Comparison of ENCODE assay signal across 9 cellular contexts in genomic region chr4:41360911-41361830, GRCh38.
DNase-seq lines count a peak whose midpoint lies in the region; ATAC-seq, FAIRE-seq and TF ChIP-seq lines count a peak whose summit lies in the region.
"Had no signal": no experiment of that assay in that cellular context is flagged by ENCODE, and none has a peak within 500 bp of the region (broad histone marks: within the 10 kb centered on the region; RNA-seq: fewer than 3 reads in every experiment).

No MANE protein-coding gene starts in this region.

- WGBS in A549 (ENCODE audit: missing lambda C conversion rate) = 1% methylated on average over 13 of the region's 67 CpGs
- no CpG with 5 or more reads among the region's 67 CpGs for WGBS in trophoblast cell (ENCODE audit: extremely low coverage, insufficient coverage, insufficient read length)

- peak overlapping the region; percentile 96 to 99 for H3K27ac ChIP-seq in A549
- H3K27ac ChIP-seq in WERI-Rb-1 = peak overlapping the region; percentile 82
- no peak overlapping the region for H3K27ac ChIP-seq in trophoblast cell (ENCODE audit: low read depth, low read length)
- H3K27ac ChIP-seq in OCI-LY7 (ENCODE audit: low read depth, low read length, poor library complexity, severe bottlenecking) = no peak overlapping the region

- no peak overlapping the region for H3K4ac ChIP-seq in trophoblast cell (ENCODE audit: low read depth, low read length)

- H3K4me3 ChIP-seq in A549 = peak overlapping the region; percentile 85
- peak overlapping the region; percentile 86 for H3K4me3 ChIP-seq in WERI-Rb-1 (ENCODE audit: low read depth, low read length)
- H3K4me3 ChIP-seq in trophoblast cell (ENCODE audit: low read depth, low read length) = peak overlapping the region; percentile 84
- no peak overlapping the region for H3K4me3 ChIP-seq in OCI-LY7 (ENCODE audit: low read depth, low read length, poor library complexity, severe bottlenecking)

- H4K91ac ChIP-seq in trophoblast cell (ENCODE audit: low read depth, low read length) = peak overlapping the region; percentile 69

- H2BK12ac ChIP-seq in trophoblast cell (ENCODE audit: low read length) = no peak overlapping the region

- H3K9me2 ChIP-seq in OCI-LY7 (ENCODE audit: insufficient read depth, low read length) = no peaks in the 10 kb centered on the region

- H2AFZ ChIP-seq in trophoblast cell (ENCODE audit: insufficient read depth, low read length, poor library complexity) = peak overlapping the region; percentile 72
- H2AFZ ChIP-seq in OCI-LY7 (ENCODE audit: low read length) = no peak overlapping the region

- H3K4me1 ChIP-seq in A549 (peaks cover 50% of the 10 kb centered on the region), trophoblast cell (ENCODE audit: control insufficient read depth in 1 of 2, insufficient read depth in 2 of 2, low read length in 2 of 2) (peaks cover 11 to 26% of the 10 kb centered on the region in 2 experiments), OCI-LY7 (ENCODE audit: insufficient read depth, low read length, poor library complexity, severe bottlenecking) (no peaks in the 10 kb centered on the region)

- H3K27me3 ChIP-seq in WERI-Rb-1 (ENCODE audit: insufficient read depth, low read depth, severe bottlenecking) (no peaks in the 10 kb centered on the region), trophoblast cell (ENCODE audit: insufficient read depth, low read length) (peaks cover 9% of the 10 kb centered on the region)

- BruUV-seq in OCI-LY7 (replicated peaks; lab: Mats Ljungman, UMichigan) = no TSS peak

- no peak for TF ChIP-seq RAD21 in A549 (conservative IDR thresholded peaks at IDR 0.05 in 1 of 2, IDR thresholded peaks at IDR 0.05 in 1 of 2)

- TF ChIP-seq POLR2A in A549 (IDR thresholded peaks at IDR 0.05; ENCODE audit: low read length) = no peak; the same call in 1 of the 2 replicates

- H3K9me3 Mint-ChIP-seq in HFFc6 = no peaks in the 10 kb centered on the region

- peak overlapping the region; percentile 91; the same call in 1 of the 2 replicates for H3K27ac Mint-ChIP-seq in HFFc6

- FAIRE-seq in A549 (lab: Jason Lieb, UNC) = no peak
- FAIRE-seq: GM18507 had no signal

- H3K36me3 ChIP-seq in WERI-Rb-1 (no peaks in the 10 kb centered on the region), trophoblast cell (ENCODE audit: control insufficient read depth in 1 of 2, insufficient read depth in 2 of 2, low read length in 2 of 2) (no peaks in the 10 kb centered on the region), OCI-LY7 (ENCODE audit: insufficient read depth, low read length) (no peaks in the 10 kb centered on the region)

- H3K79me2 ChIP-seq in trophoblast cell (ENCODE audit: control insufficient read depth, insufficient read depth, low read length, poor library complexity) (peaks cover 2% of the 10 kb centered on the region), OCI-LY7 (ENCODE audit: insufficient read depth, low read depth, low read length) (no peaks in the 10 kb centered on the region)

- H4K20me1 ChIP-seq in OCI-LY7 (ENCODE audit: insufficient read depth, low read length) = no peaks in the 10 kb centered on the region

- H3K79me1 ChIP-seq in trophoblast cell (ENCODE audit: low read length) = peaks cover 5% of the 10 kb centered on the region

- peak overlapping the region; percentile 8 for H4K8ac ChIP-seq in trophoblast cell (ENCODE audit: low read depth, low read length)

- peak; percentile 41 to 44 for ATAC-seq in A549
- peak; percentile 53 to 58 for ATAC-seq in left cardiac atrium
- no peak for ATAC-seq in HG02852 (IDR thresholded peaks at IDR 0.05; ENCODE audit: unreplicated experiment)

- no peak overlapping the region for H2BK5ac ChIP-seq in trophoblast cell (ENCODE audit: low read depth, low read length, poor library complexity)

- H3K9ac ChIP-seq in trophoblast cell (ENCODE audit: low read length) = peak overlapping the region; percentile 68

- DNase-seq in A549 (ENCODE audit: low read depth in 1 of 2, low spot score in 1 of 2) (peak in 1 of 2 experiments; percentile 43), HFFc6 (no peak), WERI-Rb-1 (peak; percentile 58), left cardiac atrium (peak; percentile 48), trophoblast cell (peak in 1 of 2 donors; percentile 52), NCI-H2107 treated with DMSO at 0.1 percent for 48 hours (lab: John Stamatoyannopoulos, UW; ENCODE audit: unreplicated experiment) (no peak), OCI-LY7 (ENCODE audit: low spot score) (no peak)

- TF ChIP-seq EP300 in A549 (IDR thresholded peaks at IDR 0.05) = no peak

- H3K4me3 Mint-ChIP-seq in HFFc6 = peak overlapping the region; percentile 87

- H3K23ac ChIP-seq in trophoblast cell (ENCODE audit: low read length) = no peak overlapping the region

- H2AK5ac ChIP-seq in trophoblast cell (ENCODE audit: low read length) = no peak overlapping the region

- H3K36me3 Mint-ChIP-seq in HFFc6 (ENCODE audit: low read depth) = peaks cover 9% of the 10 kb centered on the region; the same call in 1 of the 2 replicates

- POLR2A ChIA-PET in A549 (lab: Yijun Ruan, JAX) (interaction anchor here (0.6 to 1.9 kb wide), 8 partner anchors 20 to 163 kb away, joined by 3 to 7 read pairs (median 3); partner anchors contain the start of gene UCHL1), OCI-LY7 (lab: Charles Lee) (no interaction called here)

- peaks cover 74% of the 10 kb centered on the region; the same call in 1 of the 2 replicates for H3K4me1 Mint-ChIP-seq in HFFc6 (ENCODE audit: low read depth)

- H3K27me3 Mint-ChIP-seq in HFFc6 (ENCODE audit: insufficient read depth) = peaks cover 15% of the 10 kb centered on the region

- CTCF ChIA-PET in A549 (lab: Yijun Ruan, JAX) (interaction anchor here (1.1 to 1.6 kb wide), 2 partner anchors 56 to 300 kb away, joined by 3 to 5 read pairs; no protein-coding TSS in a partner anchor), OCI-LY7 (lab: Charles Lee; ENCODE audit: unreplicated experiment) (interaction anchor here (0.6 kb wide), 1 partner anchor 144 kb away, joined by 3 read pairs; no protein-coding TSS in a partner anchor)

- no peak overlapping the region for H2BK120ac ChIP-seq in trophoblast cell (ENCODE audit: insufficient read depth, low read length, poor library complexity)

- H3K4me2 ChIP-seq in A549 (peak overlapping the region; percentile 94), trophoblast cell (ENCODE audit: low read length) (peak overlapping the region; percentile 92), OCI-LY7 (ENCODE audit: low read length) (no peak overlapping the region)

- peak overlapping the region; percentile 57 for H3K18ac ChIP-seq in trophoblast cell (ENCODE audit: low read length)

- peak overlapping the region; percentile 15 for H3K14ac ChIP-seq in trophoblast cell (ENCODE audit: low read length)

- H3K9me3 ChIP-seq in A549 (no peaks in the 10 kb centered on the region), WERI-Rb-1 (ENCODE audit: severe bottlenecking) (no peaks in the 10 kb centered on the region), trophoblast cell (ENCODE audit: insufficient read depth, low read depth, low read length) (peaks cover 3% of the 10 kb centered on the region), OCI-LY7 (ENCODE audit: low read length) (no peaks in the 10 kb centered on the region)

- TF ChIP-seq CTCF in A549 (IDR thresholded peaks at IDR 0.05) (no peak), HFFc6 (IDR thresholded peaks at IDR 0.05) (no peak), WERI-Rb-1 (IDR thresholded peaks at IDR 0.05; ENCODE audit: low read depth, low read length) (0 out of 2 replicates have a peak, but pooled peaks have one; percentile 18), OCI-LY7 (conservative IDR thresholded peaks at IDR 0.05; ENCODE audit: low read length) (no peak)

- no peak overlapping the region for H4K12ac ChIP-seq in trophoblast cell (ENCODE audit: low read depth, low read length)

- intact Hi-C loops in left cardiac atrium (cut with DNase I) (loop anchor here in 1 of 2 donors (5.0 kb wide), 1 partner anchor 176 kb away; the partner anchor contains the start of gene LIMCH1), OCI-LY7 (cut with micrococcal nuclease; ENCODE audit: unreplicated experiment) (no loop called here)

TF ChIP-seq in A549, 52 proteins besides CTCF, POLR2A, EP300 and RAD21:
- TF ChIP-seq FOXS1 (CRISPR knock-in tag; IDR thresholded peaks at IDR 0.05) (no peak), RFX5 (IDR thresholded peaks at IDR 0.05) (no peak), GATA3 (IDR thresholded peaks at IDR 0.05; ENCODE audit: borderline replicate concordance) (0 out of 2 replicates have a peak, but pooled peaks have one; percentile 1), ATOH8 (CRISPR knock-in tag; IDR thresholded peaks at IDR 0.05; ENCODE audit: low read depth) (no peak)
- TF ChIP-seq, protein P1, sequence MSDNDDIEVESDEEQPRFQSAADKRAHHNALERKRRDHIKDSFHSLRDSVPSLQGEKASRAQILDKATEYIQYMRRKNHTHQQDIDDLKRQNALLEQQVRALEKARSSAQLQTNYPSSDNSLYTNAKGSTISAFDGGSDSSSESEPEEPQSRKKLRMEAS (IDR thresholded peaks at IDR 0.05) = 0 out of 2 replicates have a peak, but pooled peaks have one; percentile 14

Comparison
In these comparisons a context has a peak if more than half of its experiments do, and no peak if none do; other contexts are left out.
1. DNase-seq: peak in WERI-Rb-1 (single experiment) and left cardiac atrium (single experiment); none in HFFc6 (single experiment), NCI-H2107 treated with DMSO at 0.1 percent for 48 hours (single experiment) and OCI-LY7 (single experiment).
2. H3K27ac ChIP-seq: peak in A549 (2 of 2) and WERI-Rb-1 (single experiment); none in trophoblast cell (single experiment) and OCI-LY7 (single experiment).